Comparison of ENCODE assay signal across 1 cellular context in genomic region chr9:133283255-133284032, GRCh38.
TF ChIP-seq lines count a peak whose summit lies in the region.
"Not testable (repeated sequence)": the region's sequence is repeated elsewhere in the genome, so short reads cannot be mapped to it uniquely, and the experiment has no call there.

No MANE protein-coding gene starts in this region.

TF ChIP-seq in K562, 482 proteins besides CTCF, POLR2A, EP300 and RAD21 (continued from another document and continues in another):
- TF ChIP-seq PYGO2 (tag; IDR thresholded peaks at IDR 0.05): peak; percentile 60; the same call in 1 of the 2 replicates
- peak; percentile 93 for TF ChIP-seq BCOR (IDR thresholded peaks at IDR 0.05)
- TF ChIP-seq ZNF449 (CRISPR knock-in tag; IDR thresholded peaks at IDR 0.05): peak; percentile 13; the same call in 1 of the 2 replicates
- peak; percentile 60; the same call in 1 of the 2 replicates for TF ChIP-seq NBN (IDR thresholded peaks at IDR 0.05; ENCODE audit: low read depth)
- TF ChIP-seq POLR2AphosphoS5 (IDR thresholded peaks at IDR 0.05; ENCODE audit: control insufficient read depth, insufficient read depth, low read depth, low read length): peak; percentile 76
- TF ChIP-seq GABPB1 (CRISPR knock-in tag; IDR thresholded peaks at IDR 0.05): peak; percentile 48; the same call in 1 of the 2 replicates
- not testable (repeated sequence) for TF ChIP-seq JUND (IDR thresholded peaks at IDR 0.05; ENCODE audit: borderline replicate concordance, low read depth, low read length); PBX2 (CRISPR knock-in tag; IDR thresholded peaks at IDR 0.05; ENCODE audit: low read depth); ATF1 (CRISPR knock-in tag; IDR thresholded peaks at IDR 0.05); MYNN (CRISPR knock-in tag; IDR thresholded peaks at IDR 0.05)
- peak; percentile 22; the same call in 1 of the 3 replicates for TF ChIP-seq JUND (tag; IDR thresholded peaks at IDR 0.05; ENCODE audit: borderline replicate concordance, low read depth, low read length)
- peak; percentile 75; the same call in 1 of the 2 replicates for TF ChIP-seq ETV5 (CRISPR knock-in tag; IDR thresholded peaks at IDR 0.05; ENCODE audit: low read depth)
- peak in 1 of 2 experiments; percentile 76; a peak in 2 of 4 replicates for TF ChIP-seq ZNF639 (CRISPR knock-in tag; conservative IDR thresholded peaks at IDR 0.05 in 1 of 2, IDR thresholded peaks at IDR 0.05 in 1 of 2)
- peak; percentile 99 for TF ChIP-seq ZNF592 (IDR thresholded peaks at IDR 0.05)
- TF ChIP-seq ZNF609 (CRISPR knock-in tag; IDR thresholded peaks at IDR 0.05; ENCODE audit: borderline replicate concordance): peak; percentile 96; the same call in 1 of the 2 replicates
- TF ChIP-seq MNT (conservative IDR thresholded peaks at IDR 0.05): peak; percentile 70 to 89
- peak; percentile 99 for TF ChIP-seq ARID1B (IDR thresholded peaks at IDR 0.05)
- 0 out of 2 replicates have a peak, but pooled peaks have one; percentile 61 for TF ChIP-seq DIDO1 (tag; IDR thresholded peaks at IDR 0.05; ENCODE audit: low read depth)
- peak; percentile 89 for TF ChIP-seq ZNF311 (CRISPR knock-in tag; IDR thresholded peaks at IDR 0.05)
- peak in 1 of 2 experiments; percentile 49 for TF ChIP-seq NCOA2 (IDR thresholded peaks at IDR 0.05; ENCODE audit: partially characterized antibody in 2 of 2)
- TF ChIP-seq CHAMP1 (IDR thresholded peaks at IDR 0.05): peak; percentile 90
- TF ChIP-seq LCOR (CRISPR knock-in tag; IDR thresholded peaks at IDR 0.05): peak; percentile 97
- peak; percentile 97 for TF ChIP-seq SMAD4 (CRISPR knock-in tag; conservative IDR thresholded peaks at IDR 0.05)
- TF ChIP-seq E2F6 (IDR thresholded peaks at IDR 0.05; ENCODE audit: borderline replicate concordance in 1 of 2, extremely low read depth in 1 of 2, insufficient read depth in 1 of 2, insufficient read length in 1 of 2, low read depth in 1 of 2, low read length in 1 of 2, poor library complexity in 1 of 2, severe bottlenecking in 1 of 2): peak in 1 of 2 experiments; percentile 79
- TF ChIP-seq PBX2 (tag; conservative IDR thresholded peaks at IDR 0.05; ENCODE audit: low read depth): peak; percentile 60; the same call in 1 of the 2 replicates
- TF ChIP-seq CTBP1 (IDR thresholded peaks at IDR 0.05; ENCODE audit: borderline replicate concordance): peak; percentile 97
- 0 out of 2 replicates have a peak, but pooled peaks have one; percentile 25 for TF ChIP-seq ATF1 (tag; IDR thresholded peaks at IDR 0.05)
- TF ChIP-seq HSF4 (CRISPR knock-in tag; IDR thresholded peaks at IDR 0.05; ENCODE audit: borderline replicate concordance): peak; percentile 95
- TF ChIP-seq PHB2 (IDR thresholded peaks at IDR 0.05; ENCODE audit: low read depth): peak; percentile 97
- TF ChIP-seq SPI1 (IDR thresholded peaks at IDR 0.05; ENCODE audit: borderline replicate concordance, low read depth, low read length): peak; percentile 90
- TF ChIP-seq MYNN (IDR thresholded peaks at IDR 0.05): peak; percentile 23; the same call in 1 of the 2 replicates
- peak; percentile 82 for TF ChIP-seq ZBTB2 (IDR thresholded peaks at IDR 0.05)
